Comparison of ENCODE assay signal across 12 cellular contexts in the genomic region with DNA sequence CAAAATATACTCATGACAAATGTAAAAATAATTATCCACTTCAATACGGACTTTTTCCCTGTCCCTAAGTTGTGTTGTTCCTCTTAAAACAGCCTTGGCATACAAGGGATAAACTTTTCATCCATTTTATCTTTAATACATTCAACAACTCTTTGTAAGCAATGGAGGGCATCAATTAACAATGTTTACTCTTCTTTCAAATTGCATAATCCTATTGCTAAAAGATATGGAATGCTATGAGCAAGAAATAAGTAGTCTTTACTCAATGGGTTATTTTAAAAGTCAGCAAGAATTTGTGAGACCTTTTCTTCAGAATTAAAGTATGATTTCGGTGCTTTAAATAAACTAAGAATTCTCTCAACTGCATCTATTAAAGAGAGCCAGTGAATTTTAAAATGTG. TPM values are rescaled to one million over a fixed set of nuclear protein-coding genes. Genes with fewer than 3 reads are reported as not detected.
"Had no signal": no experiment of that assay in that cellular context is flagged by ENCODE, and none has a peak within 500 bp of the region (broad histone marks: within the 10 kb centered on the region; RNA-seq: fewer than 3 reads in every experiment).

No MANE protein-coding gene starts in this region.

- H3K4me3 ChIP-seq: lower lobe of right lung, skin epidermis, thyroid gland had no signal

- H3K27ac Mint-ChIP-seq: activated B cell treated with CpG ODN at 0.5 μM for 24 hours; activated CD4-positive, alpha-beta T cell treated with anti-CD3 and anti-CD28 coated beads, Interleukin-2, amount 10 ng/mL, durations not matched to agents 7 days and 5 days; activated naive CD8-positive, alpha-beta T cell; T-helper 1 cell treated with Interleukin-12 subunit alpha and Interleukin-12 subunit beta and Interleukin-4 antibody, amounts not matched to agents 30 μg/mL and 1 μg/mL, for 36 hours had no signal

- H3K27me3 Mint-ChIP-seq: activated B cell treated with CpG ODN at 0.5 μM for 24 hours; activated CD4-positive, alpha-beta T cell treated with anti-CD3 and anti-CD28 coated beads, Interleukin-2, amount 10 ng/mL, durations not matched to agents 7 days and 5 days; activated naive CD8-positive, alpha-beta T cell had no signal

- H3K4me1 Mint-ChIP-seq: activated B cell treated with CpG ODN at 0.5 μM for 24 hours; activated CD4-positive, alpha-beta T cell treated with anti-CD3 and anti-CD28 coated beads, Interleukin-2, amount 10 ng/mL, durations not matched to agents 7 days and 5 days had no signal

- H3K79me2 ChIP-seq: parathyroid adenoma had no signal

- H2AFZ ChIP-seq: parathyroid adenoma had no signal

- H3K36me3 ChIP-seq: lower lobe of right lung, thyroid gland had no signal

- H3K9me3 ChIP-seq: lower lobe of right lung, thyroid gland had no signal

- ATAC-seq: left cardiac atrium, lower lobe of right lung had no signal

- DNase-seq: activated B cell treated with CpG ODN at 0.5 μM for 24 hours; activated CD4-positive, alpha-beta T cell treated with anti-CD3 and anti-CD28 coated beads, Interleukin-2, amount 10 ng/mL, durations not matched to agents 7 days and 5 days; activated gamma-delta T cell; anterior cingulate cortex; left cardiac atrium; lower lobe of right lung; midbrain; thyroid gland had no signal

- H3K36me3 Mint-ChIP-seq: activated naive CD8-positive, alpha-beta T cell had no signal

- H3K9ac ChIP-seq: parathyroid adenoma had no signal

- H3K4me3 Mint-ChIP-seq: activated B cell treated with CpG ODN at 0.5 μM for 24 hours; activated CD4-positive, alpha-beta T cell treated with anti-CD3 and anti-CD28 coated beads, Interleukin-2, amount 10 ng/mL, durations not matched to agents 7 days and 5 days; activated naive CD8-positive, alpha-beta T cell; T-helper 1 cell treated with Interleukin-12 subunit alpha and Interleukin-12 subunit beta and Interleukin-4 antibody, amounts not matched to agents 30 μg/mL and 1 μg/mL, for 36 hours had no signal

- H3K9me3 Mint-ChIP-seq: activated B cell treated with CpG ODN at 0.5 μM for 24 hours; activated CD4-positive, alpha-beta T cell treated with anti-CD3 and anti-CD28 coated beads, Interleukin-2, amount 10 ng/mL, durations not matched to agents 7 days and 5 days; T-helper 1 cell treated with Interleukin-12 subunit alpha and Interleukin-12 subunit beta and Interleukin-4 antibody, amounts not matched to agents 30 μg/mL and 1 μg/mL, for 36 hours had no signal

- H3K27ac ChIP-seq: lower lobe of right lung, parathyroid adenoma, skin epidermis, thyroid gland had no signal

- H3K27me3 ChIP-seq: thyroid gland had no signal

- H3K4me1 ChIP-seq: lower lobe of right lung, parathyroid adenoma, thyroid gland had no signal

RNA-seq across cellular contexts. Expression of a gene that starts 41.9 kb away (rescaled TPM):
- total RNA-seq: activated B cell treated with CpG ODN at 0.5 μM for 24 hours had no signal
